ENCODE assay signal across 1 cellular context in the genomic region with DNA sequence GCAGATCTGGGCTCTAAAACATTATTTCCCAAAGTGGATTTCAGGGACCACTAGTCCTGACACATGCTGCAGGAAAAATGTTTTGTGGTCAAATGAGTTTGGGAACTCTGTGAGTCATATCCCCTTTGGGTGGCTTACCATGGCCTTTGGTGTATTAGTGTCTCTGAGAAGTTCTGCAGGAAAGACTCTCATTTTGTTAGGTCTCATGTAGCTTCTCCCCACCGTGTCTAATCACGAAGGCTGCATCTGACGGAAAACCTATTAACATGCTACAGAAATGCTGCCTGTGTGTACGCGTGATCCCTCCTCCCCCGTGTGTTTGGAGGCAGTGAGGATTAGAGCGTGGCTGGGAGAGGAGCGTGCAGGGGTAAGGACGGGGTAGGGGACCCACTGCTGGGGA.
TF ChIP-seq lines count a peak whose summit lies in the region.

No MANE protein-coding gene starts in this region.

TF ChIP-seq in SK-N-SH treated with all-trans-retinoic acid at 6 μM for 48 hours, 23 proteins besides CTCF, POLR2A, EP300 and RAD21 (continued from another document):
- TF ChIP-seq, protein P1, sequence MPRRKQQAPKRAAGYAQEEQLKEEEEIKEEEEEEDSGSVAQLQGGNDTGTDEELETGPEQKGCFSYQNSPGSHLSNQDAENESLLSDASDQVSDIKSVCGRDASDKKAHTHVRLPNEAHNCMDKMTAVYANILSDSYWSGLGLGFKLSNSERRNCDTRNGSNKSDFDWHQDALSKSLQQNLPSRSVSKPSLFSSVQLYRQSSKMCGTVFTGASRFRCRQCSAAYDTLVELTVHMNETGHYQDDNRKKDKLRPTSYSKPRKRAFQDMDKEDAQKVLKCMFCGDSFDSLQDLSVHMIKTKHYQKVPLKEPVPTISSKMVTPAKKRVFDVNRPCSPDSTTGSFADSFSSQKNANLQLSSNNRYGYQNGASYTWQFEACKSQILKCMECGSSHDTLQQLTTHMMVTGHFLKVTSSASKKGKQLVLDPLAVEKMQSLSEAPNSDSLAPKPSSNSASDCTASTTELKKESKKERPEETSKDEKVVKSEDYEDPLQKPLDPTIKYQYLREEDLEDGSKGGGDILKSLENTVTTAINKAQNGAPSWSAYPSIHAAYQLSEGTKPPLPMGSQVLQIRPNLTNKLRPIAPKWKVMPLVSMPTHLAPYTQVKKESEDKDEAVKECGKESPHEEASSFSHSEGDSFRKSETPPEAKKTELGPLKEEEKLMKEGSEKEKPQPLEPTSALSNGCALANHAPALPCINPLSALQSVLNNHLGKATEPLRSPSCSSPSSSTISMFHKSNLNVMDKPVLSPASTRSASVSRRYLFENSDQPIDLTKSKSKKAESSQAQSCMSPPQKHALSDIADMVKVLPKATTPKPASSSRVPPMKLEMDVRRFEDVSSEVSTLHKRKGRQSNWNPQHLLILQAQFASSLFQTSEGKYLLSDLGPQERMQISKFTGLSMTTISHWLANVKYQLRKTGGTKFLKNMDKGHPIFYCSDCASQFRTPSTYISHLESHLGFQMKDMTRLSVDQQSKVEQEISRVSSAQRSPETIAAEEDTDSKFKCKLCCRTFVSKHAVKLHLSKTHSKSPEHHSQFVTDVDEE (CRISPR knock-in tag; IDR thresholded peaks at IDR 0.05) = no peak
- TF ChIP-seq, protein P2, sequence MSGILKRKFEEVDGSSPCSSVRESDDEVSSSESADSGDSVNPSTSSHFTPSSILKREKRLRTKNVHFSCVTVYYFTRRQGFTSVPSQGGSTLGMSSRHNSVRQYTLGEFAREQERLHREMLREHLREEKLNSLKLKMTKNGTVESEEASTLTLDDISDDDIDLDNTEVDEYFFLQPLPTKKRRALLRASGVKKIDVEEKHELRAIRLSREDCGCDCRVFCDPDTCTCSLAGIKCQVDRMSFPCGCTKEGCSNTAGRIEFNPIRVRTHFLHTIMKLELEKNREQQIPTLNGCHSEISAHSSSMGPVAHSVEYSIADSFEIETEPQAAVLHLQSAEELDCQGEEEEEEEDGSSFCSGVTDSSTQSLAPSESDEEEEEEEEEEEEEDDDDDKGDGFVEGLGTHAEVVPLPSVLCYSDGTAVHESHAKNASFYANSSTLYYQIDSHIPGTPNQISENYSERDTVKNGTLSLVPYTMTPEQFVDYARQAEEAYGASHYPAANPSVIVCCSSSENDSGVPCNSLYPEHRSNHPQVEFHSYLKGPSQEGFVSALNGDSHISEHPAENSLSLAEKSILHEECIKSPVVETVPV (CRISPR knock-in tag; IDR thresholded peaks at IDR 0.05) = no peak
- TF ChIP-seq ZFP3 (CRISPR knock-in tag; IDR thresholded peaks at IDR 0.05) = no peak
